11 cellular contexts compared by ENCODE assay signal in the genomic region with DNA sequence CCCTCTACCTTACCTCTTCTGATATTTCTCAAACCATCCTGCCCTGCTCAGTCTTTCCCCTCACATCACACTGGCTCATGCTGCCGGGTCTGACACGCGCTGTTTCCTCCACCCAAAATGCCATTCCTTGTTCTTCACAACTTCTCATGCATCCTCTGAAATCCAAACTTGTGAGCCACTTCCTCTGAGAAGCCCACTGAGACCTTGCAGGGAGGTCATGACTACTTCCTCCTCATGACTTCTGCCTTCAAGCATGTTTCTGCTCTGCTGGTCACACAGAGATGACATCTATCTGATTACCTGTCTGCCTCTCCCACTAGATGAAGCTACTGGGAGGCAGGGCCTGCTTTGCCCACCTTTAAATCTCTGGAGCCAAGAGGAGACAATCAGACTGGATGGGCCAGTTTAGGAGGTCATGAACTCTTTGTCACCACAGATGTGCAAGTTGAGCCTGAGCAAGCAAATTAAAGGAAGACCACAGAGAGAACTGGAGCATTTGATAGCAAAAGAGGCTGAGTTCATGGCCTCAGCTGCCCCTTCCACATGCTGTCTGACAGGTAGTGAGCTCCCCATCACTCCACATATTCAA.
A peak's percentile ranks its signal among the peaks of the same experiment; 100 is the strongest.
DNase-seq lines count a peak whose midpoint lies in the region; ATAC-seq and TF ChIP-seq lines count a peak whose summit lies in the region.
"Had no signal": no experiment of that assay in that cellular context is flagged by ENCODE, and none has a peak within 500 bp of the region (broad histone marks: within the 10 kb centered on the region; RNA-seq: fewer than 3 reads in every experiment).

No MANE protein-coding gene starts in this region.

- H3K4me3 ChIP-seq in fibroblast of mammary gland (ENCODE audit: control insufficient read depth, low read depth, low read length) = no peak overlapping the region

- DNase-seq in 8988T (peak; percentile 47), GM19238 (ENCODE audit: insufficient read length, low spot score) (peak; percentile 23), OCI-M1 (lab: John Stamatoyannopoulos, UW) (peak; percentile 41), fibroblast of mammary gland (ENCODE audit: low read depth) (peak; percentile 86), Kasumi-1 (lab: John Stamatoyannopoulos, UW) (no peak), Right ventricle myocardium superior (no peak)
- DNase-seq: activated naive CD8-positive, alpha-beta T cell treated with anti-CD3 and anti-CD28 coated beads, Interleukin-2, amount 10 ng/mL, durations not matched to agents 7 days and 5 days; NCI-H510A treated with DMSO at 0.1 percent for 48 hours; posterior cingulate gyrus had no signal

- ATAC-seq in HG02840 (IDR thresholded peaks at IDR 0.05; ENCODE audit: low FRiP score, unreplicated experiment) = no peak
- no peak for ATAC-seq in HG03025 (IDR thresholded peaks at IDR 0.05; ENCODE audit: low FRiP score, unreplicated experiment)
- ATAC-seq in Right ventricle myocardium superior (ENCODE audit: poor library complexity) = no peak

- intact Hi-C loops in Right ventricle myocardium superior (cut with DNase I) = no loop called here

- TF ChIP-seq CTCF in fibroblast of mammary gland (conservative IDR thresholded peaks at IDR 0.05; ENCODE audit: control insufficient read depth, insufficient read depth, low read depth, low read length) = no peak

Comparison
In these comparisons a context has a peak if more than half of its experiments do, and no peak if none do; other contexts are left out.
1. DNase-seq: peak in 8988T (single experiment), GM19238 (single experiment), OCI-M1 (single experiment) and fibroblast of mammary gland (single experiment); none in Kasumi-1 (0 of 2) and Right ventricle myocardium superior (single experiment).